ENCODE assay signal across 8 cellular contexts in genomic region chr7:152145853-152146466, GRCh38.
A peak's percentile ranks its signal among the peaks of the same experiment; 100 is the strongest.
DNase-seq lines count a peak whose midpoint lies in the region; ATAC-seq and TF ChIP-seq lines count a peak whose summit lies in the region.

No MANE protein-coding gene starts in this region.

- H3K4me1 ChIP-seq in ascending aorta, result peaks cover 0 to 15% of the 10 kb centered on the region in 2 donors

- peaks cover 25 to 51% of the 10 kb centered on the region in 2 donors for H3K36me3 Mint-ChIP-seq in stimulated activated naive B cell treated with anti-CD40 and anti-IgM and Interleukin-4, amounts not matched to agents 10 μg/mL and 1 μg/mL and 100 μg/mL, for 72 hours

- H3K4me1 Mint-ChIP-seq in stimulated activated naive B cell treated with anti-CD40 and anti-IgM and Interleukin-4, amounts not matched to agents 10 μg/mL and 1 μg/mL and 100 μg/mL, for 72 hours, result no peaks in the 10 kb centered on the region

- peak overlapping the region in 1 of 2 donors; percentile 12 for H3K27ac ChIP-seq in ascending aorta

- H3K4me3 Mint-ChIP-seq in stimulated activated naive B cell treated with anti-CD40 and anti-IgM and Interleukin-4, amounts not matched to agents 10 μg/mL and 1 μg/mL and 100 μg/mL, for 72 hours, result no peak overlapping the region

- ATAC-seq in stimulated activated naive B cell treated with anti-CD40 and anti-IgM and Interleukin-4, amounts not matched to agents 10 μg/mL and 1 μg/mL and 100 μg/mL, for 72 hours (replicated peaks), result peak; percentile 41 to 44
- ATAC-seq in HG03045 (IDR thresholded peaks at IDR 0.05; ENCODE audit: unreplicated experiment) (no peak), GM21737 (IDR thresholded peaks at IDR 0.05; ENCODE audit: unreplicated experiment) (no peak)

- peak; percentile 48 for TF ChIP-seq CTCF in GM12864 (IDR thresholded peaks at IDR 0.05; ENCODE audit: low read depth, low read length, missing control alignments)
- peak; percentile 28 to 64 (median 52) for TF ChIP-seq CTCF in ascending aorta (IDR thresholded peaks at IDR 0.05)

- H3K36me3 ChIP-seq in ascending aorta, result peaks cover 58 to 75% of the 10 kb centered on the region in 2 donors

- peak overlapping the region; percentile 31 for H3K27ac Mint-ChIP-seq in stimulated activated naive B cell treated with anti-CD40 and anti-IgM and Interleukin-4, amounts not matched to agents 10 μg/mL and 1 μg/mL and 100 μg/mL, for 72 hours

- no peaks in the 10 kb centered on the region for H3K9me3 Mint-ChIP-seq in stimulated activated naive B cell treated with anti-CD40 and anti-IgM and Interleukin-4, amounts not matched to agents 10 μg/mL and 1 μg/mL and 100 μg/mL, for 72 hours

- intact Hi-C loops in ascending aorta (cut with DNase I), result loop anchor here (2.0 kb wide), 1 partner anchor 363 kb away; no protein-coding TSS in a partner anchor

- no peaks in the 10 kb centered on the region for H3K27me3 ChIP-seq in ascending aorta

- no peaks in the 10 kb centered on the region for H3K9me3 ChIP-seq in ascending aorta

- no peaks in the 10 kb centered on the region for H3K27me3 Mint-ChIP-seq in stimulated activated naive B cell treated with anti-CD40 and anti-IgM and Interleukin-4, amounts not matched to agents 10 μg/mL and 1 μg/mL and 100 μg/mL, for 72 hours

- peak; percentile 22 to 24 for DNase-seq in AML-193 (lab: John Stamatoyannopoulos, UW)
- DNase-seq in GM12864 (ENCODE audit: low read depth), result no peak
- DNase-seq in NCI-H460 (ENCODE audit: extremely low read depth, low read depth), result peak; percentile 30
- DNase-seq in ascending aorta (ENCODE audit: low spot score in 2 of 2), result no peak
- peak; percentile 34 for DNase-seq in hepatic stellate cell (ENCODE audit: low spot score)
- no peak for DNase-seq in stimulated activated naive B cell treated with anti-CD40 and anti-IgM and Interleukin-4, amounts not matched to agents 10 μg/mL and 1 μg/mL and 100 μg/mL, for 72 hours

- H3K4me3 ChIP-seq in GM12864 (ENCODE audit: low read depth, low read length) (no peak overlapping the region), ascending aorta (no peak overlapping the region)

Comparison
In these comparisons a context has a peak if more than half of its experiments do, and no peak if none do; other contexts are left out.
1. DNase-seq: peak in AML-193 (2 of 2), NCI-H460 (single experiment) and hepatic stellate cell (single experiment); none in GM12864 (single experiment), ascending aorta (0 of 2) and stimulated activated naive B cell treated with anti-CD40 and anti-IgM and Interleukin-4, amounts not matched to agents 10 μg/mL and 1 μg/mL and 100 μg/mL, for 72 hours (single experiment).
2. ATAC-seq: peak in stimulated activated naive B cell treated with anti-CD40 and anti-IgM and Interleukin-4, amounts not matched to agents 10 μg/mL and 1 μg/mL and 100 μg/mL, for 72 hours (2 of 2); none in HG03045 (single experiment) and GM21737 (single experiment).